8 cellular contexts compared by ENCODE assay signal in the genomic region with DNA sequence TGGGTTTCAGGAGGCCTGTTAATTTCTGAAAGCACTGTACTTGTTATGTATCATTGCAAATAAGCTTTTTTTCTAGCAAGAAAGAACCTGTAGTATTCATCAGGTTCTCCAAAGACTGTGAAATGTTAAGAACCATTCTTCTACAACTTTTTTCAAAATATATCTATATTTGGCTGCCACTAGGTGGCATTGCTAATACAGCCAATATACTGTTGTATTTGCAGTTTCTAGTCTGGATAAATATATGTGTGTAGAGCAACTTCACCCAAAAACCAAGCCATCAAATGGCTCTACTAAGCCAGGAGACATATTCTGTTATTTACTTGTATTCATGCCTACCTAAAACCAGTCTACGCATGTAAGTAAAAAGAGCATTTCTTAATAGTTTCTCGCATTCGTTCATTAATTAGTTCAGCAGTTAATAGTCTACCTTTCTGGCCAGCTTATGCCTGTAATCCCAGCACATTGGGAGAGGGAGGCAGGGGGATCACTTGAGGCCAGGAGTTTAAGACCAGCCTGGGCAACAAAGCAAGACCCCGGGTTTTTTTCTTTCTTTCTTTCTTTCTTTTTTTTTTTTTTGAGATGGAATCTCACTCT. TPM values are rescaled to one million over a fixed set of nuclear protein-coding genes. Genes with fewer than 3 reads are reported as not detected.
DNase-seq lines count a peak whose midpoint lies in the region; ATAC-seq and TF ChIP-seq lines count a peak whose summit lies in the region.

No MANE protein-coding gene starts in this region.

- no peak overlapping the region for H3K4me3 Mint-ChIP-seq in chondrocyte (ENCODE audit: unreplicated experiment)

- H3K27ac Mint-ChIP-seq in chondrocyte (ENCODE audit: unreplicated experiment): peak overlapping the region; percentile 14

- H3K27me3 Mint-ChIP-seq in chondrocyte (ENCODE audit: low read depth): no peaks in the 10 kb centered on the region

- peaks cover 20% of the 10 kb centered on the region for H3K4me1 Mint-ChIP-seq in chondrocyte (ENCODE audit: low read depth)

- DNase-seq in AG09319 (ENCODE audit: extremely low read depth, low read depth): no peak
- DNase-seq in GM12865 (ENCODE audit: low read depth): peak; percentile 52
- peak; percentile 27 for DNase-seq in NCI-H774 (lab: John Stamatoyannopoulos, UW)
- DNase-seq in chondrocyte (ENCODE audit: low spot score): no peak
- peak; percentile 56 for DNase-seq in medulla oblongata (ENCODE audit: extremely low spot score)

- peaks cover 3% of the 10 kb centered on the region for H3K9me3 Mint-ChIP-seq in chondrocyte (ENCODE audit: low read depth)

- peaks cover 8% of the 10 kb centered on the region for H3K36me3 Mint-ChIP-seq in chondrocyte (ENCODE audit: low read depth)

- no peak for ATAC-seq in GM18517 (IDR thresholded peaks at IDR 0.05; ENCODE audit: unreplicated experiment)
- no peak for ATAC-seq in GM19467 (IDR thresholded peaks at IDR 0.05; ENCODE audit: unreplicated experiment)
- no peak for ATAC-seq in HG03108 (IDR thresholded peaks at IDR 0.05; ENCODE audit: unreplicated experiment)

- H3K4me3 ChIP-seq in GM12865 (ENCODE audit: low read depth, low read length): no peak overlapping the region

- TF ChIP-seq CTCF in AG09319 (IDR thresholded peaks at IDR 0.05; ENCODE audit: low read depth, low read length) (peak; percentile 61), GM12865 (IDR thresholded peaks at IDR 0.05; ENCODE audit: insufficient read depth, low read depth, low read length, missing control alignments) (peak; percentile 54), chondrocyte (IDR thresholded peaks at IDR 0.05) (peak; percentile 88)

RNA-seq across cellular contexts. Expression of gene VMP1, which starts 39.5 kb away (rescaled TPM):
- 295 to 347 TPM (median 324 TPM) in 3 replicates for total RNA-seq in chondrocyte

RNA-seq across cellular contexts. Expression of gene PTRH2, which starts 39.7 kb away (rescaled TPM):
- total RNA-seq in chondrocyte: 18.0 to 24.1 TPM (median 20.9 TPM) in 3 replicates

Comparison
In these comparisons a context has a peak if more than half of its experiments do, and no peak if none do; other contexts are left out.
1. DNase-seq: peak in GM12865 (single experiment), NCI-H774 (single experiment) and medulla oblongata (single experiment); none in AG09319 (single experiment) and chondrocyte (single experiment).
2. Peak in every context shown above with its lines, with median percentiles within 50 percentile points of each other: CTCF ChIP-seq.